15 cellular contexts compared by ENCODE assay signal in genomic region chr3:46221936-46222335, GRCh38. TPM values are rescaled to one million over a fixed set of nuclear protein-coding genes. Genes with fewer than 3 reads are reported as not detected.
"Had no signal": no experiment of that assay in that cellular context is flagged by ENCODE, and none has a peak within 500 bp of the region (broad histone marks: within the 10 kb centered on the region; RNA-seq: fewer than 3 reads in every experiment).

No MANE protein-coding gene starts in this region.

- DNase-seq: activated CD4-positive, alpha-beta T cell treated with anti-CD3 and anti-CD28 coated beads, Interleukin-2, amount 10 ng/mL, durations not matched to agents 24 days and 14 days; activated naive CD4-positive, alpha-beta T cell treated with anti-CD3 and anti-CD28 coated beads, Interleukin-2, amount 50 U/mL, for 16 hours; brain microvascular endothelial cell; kidney; midbrain; right cardiac atrium; stimulated activated naive CD4-positive, alpha-beta T cell; trophoblast cell; WERI-Rb-1 had no signal

- H3K27ac Mint-ChIP-seq: activated CD4-positive, alpha-beta T cell treated with anti-CD3 and anti-CD28 coated beads, Interleukin-2, amount 10 ng/mL, durations not matched to agents 24 days and 14 days; T-helper 2 cell treated with Interferon-gamma antibody and Interleukin-4, amounts not matched to agents 5 μg/mL and 100 μg/mL, for 36 hours had no signal

- H3K27ac ChIP-seq: brain microvascular endothelial cell, hepatocyte, WERI-Rb-1 had no signal

- H3K27me3 ChIP-seq: brain microvascular endothelial cell, hepatocyte had no signal

- H3K4me3 ChIP-seq: hepatocyte, smooth muscle cell had no signal

- H3K4me3 Mint-ChIP-seq: activated CD4-positive, alpha-beta T cell treated with anti-CD3 and anti-CD28 coated beads, Interleukin-2, amount 10 ng/mL, durations not matched to agents 24 days and 14 days; T-helper 2 cell treated with Interferon-gamma antibody and Interleukin-4, amounts not matched to agents 5 μg/mL and 100 μg/mL, for 36 hours had no signal

- H3K36me3 ChIP-seq: brain microvascular endothelial cell, WERI-Rb-1 had no signal

RNA-seq across cellular contexts. Expression of gene CCR1, which starts 13.8 kb away (rescaled TPM):
- total RNA-seq: epithelial cell of proximal tubule, smooth muscle cell had no signal

RNA-seq across cellular contexts. Expression of gene CCR3, which starts 20.3 kb away (rescaled TPM):
- total RNA-seq: activated CD4-positive, alpha-beta T cell treated with anti-CD3 and anti-CD28 coated beads, Interleukin-2, amount 10 ng/mL, durations not matched to agents 24 days and 14 days; activated CD8-positive, alpha-beta memory T cell treated with anti-CD3 and anti-CD28 coated beads for 36 hours; epithelial cell of proximal tubule; hepatocyte; kidney; posterior vena cava; right cardiac atrium; smooth muscle cell had no signal
- polyA plus RNA-seq: right cardiac atrium, smooth muscle cell had no signal
